17 cellular contexts compared by ENCODE assay signal in genomic region chr3:193711964-193712598, GRCh38.
DNase-seq lines count a peak whose midpoint lies in the region; ATAC-seq, FAIRE-seq and TF ChIP-seq lines count a peak whose summit lies in the region.
"Had no signal": no experiment of that assay in that cellular context is flagged by ENCODE, and none has a peak within 500 bp of the region (broad histone marks: within the 10 kb centered on the region; RNA-seq: fewer than 3 reads in every experiment).

No MANE protein-coding gene starts in this region.

- DNase-seq in DMS153 (lab: John Stamatoyannopoulos, UW) (peak; percentile 99), NCI-H146 treated with DMSO at 0.1 percent for 48 hours (lab: John Stamatoyannopoulos, UW; ENCODE audit: unreplicated experiment) (peak; percentile 99), NCI-H774 (lab: John Stamatoyannopoulos, UW) (peak; percentile 100), HepG2 (ENCODE audit: low spot score) (peak; percentile 99), coronary artery (ENCODE audit: low spot score) (no peak)
- no peak for DNase-seq in activated CD8-positive, alpha-beta memory T cell treated with anti-CD3 and anti-CD28 coated beads, Interleukin-2, amount 50 U/mL, for 48 hours
- DNase-seq in activated CD8-positive, alpha-beta memory T cell treated with anti-CD3 and anti-CD28 coated beads for 24 hours: no peak
- DNase-seq: activated CD4-positive, alpha-beta T cell treated with anti-CD3 and anti-CD28 coated beads for 36 hours; aorta; CD4-positive, CD25-positive, alpha-beta regulatory T cell; foreskin fibroblast; stimulated activated CD4-positive, alpha-beta T cell treated with anti-CD3 and anti-CD28 coated beads, Interleukin-4, amount 100 ng/mL, for 24 hours; T-helper 9 cell had no signal

- FAIRE-seq in HepG2 (lab: Jason Lieb, UNC): peak; percentile 95
- FAIRE-seq: H54, HTR-8/SVneo had no signal

- TF ChIP-seq EP300 in HepG2 (IDR thresholded peaks at IDR 0.05; ENCODE audit: low read depth in 2 of 2, low read length in 2 of 2): peak; percentile 97 to 99
- peak; percentile 100 for TF ChIP-seq EP300 in HepG2 (CRISPR knock-in tag; IDR thresholded peaks at IDR 0.05; ENCODE audit: borderline replicate concordance)

- ATAC-seq in HepG2 (peak; percentile 97), HG03045 (IDR thresholded peaks at IDR 0.05; ENCODE audit: unreplicated experiment) (no peak)
- ATAC-seq: activated CD4-positive, alpha-beta T cell treated with anti-CD3 and anti-CD28 coated beads for 36 hours had no signal

- no peak overlapping the region for H2AFZ ChIP-seq in HepG2 (ENCODE audit: low read length)

- 3% methylated on average over 9 of the region's 19 CpGs for WGBS in HepG2 (ENCODE audit: low lambda C conversion rate)

- TSS peak; percentile 74 for BruUV-seq in HepG2 (replicated peaks; lab: Mats Ljungman, UMichigan)

- no peak for TF ChIP-seq RAD21 in HepG2 (CRISPR knock-in tag; IDR thresholded peaks at IDR 0.05)

- H3K27ac ChIP-seq in HepG2 (ENCODE audit: extremely low read length, insufficient read depth, low read length) (peak overlapping the region; percentile 86), coronary artery (no peak overlapping the region)

- no peaks in the 10 kb centered on the region for H3K36me3 ChIP-seq in HepG2 (replicated peaks in 1 of 2; ENCODE audit: control insufficient read depth in 1 of 2, insufficient read depth in 2 of 2, low read length in 2 of 2)

- H3K4me3 ChIP-seq in HepG2 (replicated peaks in 1 of 3; ENCODE audit: insufficient read depth in 1 of 3, low read depth in 2 of 3, low read length in 3 of 3): peak overlapping the region; percentile 4 to 26 (median 7); a peak in 3 of 6 replicates
- H3K4me3 ChIP-seq in coronary artery: no peak overlapping the region
- H3K4me3 ChIP-seq: skin epidermis had no signal

- H3K9ac ChIP-seq in HepG2 (ENCODE audit: insufficient read depth, low read depth, low read length): peak overlapping the region; percentile 77

- no peaks in the 10 kb centered on the region for H3K79me2 ChIP-seq in HepG2 (ENCODE audit: insufficient read depth, low read length)

- intact Hi-C loops in HepG2 (cut with micrococcal nuclease; ENCODE audit: unreplicated experiment): loop anchor here (1.0 to 5.0 kb wide), 5 partner anchors 20 to 423 kb away; no protein-coding TSS in a partner anchor

- H3K9me3 ChIP-seq in HepG2 (ENCODE audit: low read length): peaks cover 18% of the 10 kb centered on the region

- H3K4me2 ChIP-seq in HepG2 (ENCODE audit: low read depth, low read length): peak overlapping the region; percentile 74

- TF ChIP-seq POLR2A in HepG2 (IDR thresholded peaks at IDR 0.05; ENCODE audit: insufficient read depth in 1 of 2, low read depth in 2 of 2, low read length in 2 of 2): peak; percentile 5 to 37; a peak in 1 of 4 replicates

- POLR2A ChIA-PET in HepG2 (lab: Yijun Ruan, JAX): interaction anchor here (0.7 to 2.8 kb wide), 11 partner anchors 19 to 605 kb away, joined by 3 to 61 read pairs (median 6); partner anchors contain the start of gene HES1

- CTCF ChIA-PET in HepG2 (lab: Yijun Ruan, JAX; ENCODE audit: low intra/inter-chr PET ratio, low total read pairs): no interaction called here

- peaks cover 67% of the 10 kb centered on the region for H3K4me1 ChIP-seq in HepG2 (ENCODE audit: insufficient read depth, low read length)

- no peaks in the 10 kb centered on the region for H3K27me3 ChIP-seq in HepG2 (ENCODE audit: control insufficient read depth in 1 of 2, insufficient read depth in 2 of 2, low read length in 2 of 2)

- TF ChIP-seq CTCF in HepG2 (CRISPR knock-in tag; IDR thresholded peaks at IDR 0.05): peak; percentile 31; the same call in 1 of the 2 replicates
- no peak for TF ChIP-seq CTCF in coronary artery (IDR thresholded peaks at IDR 0.05)

- no peaks in the 10 kb centered on the region for H4K20me1 ChIP-seq in HepG2 (ENCODE audit: insufficient read depth, low read length)

- in situ Hi-C loops in HepG2 (cut with HindIII; ENCODE audit: extremely low pct_ligation_motif_present, low pct_unique_long_range_greater_than_20kb): no loop called here

TF ChIP-seq in HepG2, 621 proteins besides CTCF, POLR2A, EP300 and RAD21 (continues in another document):
- TF ChIP-seq HHEX (CRISPR knock-in tag; IDR thresholded peaks at IDR 0.05) (peak; percentile 98), ZNF558 (CRISPR knock-in tag; IDR thresholded peaks at IDR 0.05; ENCODE audit: borderline replicate concordance) (no peak; the same call in 1 of the 2 replicates), ZBTB10 (CRISPR knock-in tag; IDR thresholded peaks at IDR 0.05; ENCODE audit: borderline replicate concordance) (no peak), PAF1 (CRISPR knock-in tag; IDR thresholded peaks at IDR 0.05) (no peak; the same call in 1 of the 2 replicates), ETS1 (CRISPR knock-in tag; IDR thresholded peaks at IDR 0.05) (no peak; the same call in 1 of the 2 replicates), AGO1 (IDR thresholded peaks at IDR 0.05; ENCODE audit: low read depth, low read length, poor library complexity, severe bottlenecking) (no peak), SMC3 (IDR thresholded peaks at IDR 0.05; ENCODE audit: low read length) (no peak; the same call in 1 of the 2 replicates), ZNF414 (CRISPR knock-in tag; IDR thresholded peaks at IDR 0.05) (peak; percentile 94; the same call in 1 of the 2 replicates), ZNF552 (CRISPR knock-in tag; IDR thresholded peaks at IDR 0.05; ENCODE audit: borderline replicate concordance) (peak; percentile 86), KDM4B (CRISPR knock-in tag; IDR thresholded peaks at IDR 0.05) (peak; percentile 89; the same call in 1 of the 2 replicates), MED8 (CRISPR knock-in tag; IDR thresholded peaks at IDR 0.05; ENCODE audit: insufficient replicate concordance) (peak; percentile 89), ZNF333 (CRISPR knock-in tag; IDR thresholded peaks at IDR 0.05; ENCODE audit: borderline replicate concordance) (no peak; the same call in 1 of the 2 replicates), IKZF1 (IDR thresholded peaks at IDR 0.05) (no peak)
- TF ChIP-seq, protein P1, sequence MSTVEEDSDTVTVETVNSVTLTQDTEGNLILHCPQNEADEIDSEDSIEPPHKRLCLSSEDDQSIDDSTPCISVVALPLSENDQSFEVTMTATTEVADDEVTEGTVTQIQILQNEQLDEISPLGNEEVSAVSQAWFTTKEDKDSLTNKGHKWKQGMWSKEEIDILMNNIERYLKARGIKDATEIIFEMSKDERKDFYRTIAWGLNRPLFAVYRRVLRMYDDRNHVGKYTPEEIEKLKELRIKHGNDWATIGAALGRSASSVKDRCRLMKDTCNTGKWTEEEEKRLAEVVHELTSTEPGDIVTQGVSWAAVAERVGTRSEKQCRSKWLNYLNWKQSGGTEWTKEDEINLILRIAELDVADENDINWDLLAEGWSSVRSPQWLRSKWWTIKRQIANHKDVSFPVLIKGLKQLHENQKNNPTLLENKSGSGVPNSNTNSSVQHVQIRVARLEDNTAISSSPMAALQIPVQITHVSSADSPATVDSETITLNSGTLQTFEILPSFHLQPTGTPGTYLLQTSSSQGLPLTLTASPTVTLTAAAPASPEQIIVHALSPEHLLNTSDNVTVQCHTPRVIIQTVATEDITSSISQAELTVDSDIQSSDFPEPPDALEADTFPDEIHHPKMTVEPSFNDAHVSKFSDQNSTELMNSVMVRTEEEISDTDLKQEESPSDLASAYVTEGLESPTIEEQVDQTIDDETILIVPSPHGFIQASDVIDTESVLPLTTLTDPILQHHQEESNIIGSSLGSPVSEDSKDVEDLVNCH (CRISPR knock-in tag; IDR thresholded peaks at IDR 0.05): no peak

Comparison
In these comparisons a context has a peak if more than half of its experiments do, and no peak if none do; other contexts are left out.
1. DNase-seq: peak in DMS153 (single experiment), NCI-H146 treated with DMSO at 0.1 percent for 48 hours (single experiment), NCI-H774 (single experiment) and HepG2 (single experiment); none in coronary artery (single experiment), activated CD8-positive, alpha-beta memory T cell treated with anti-CD3 and anti-CD28 coated beads, Interleukin-2, amount 50 U/mL, for 48 hours (single experiment) and activated CD8-positive, alpha-beta memory T cell treated with anti-CD3 and anti-CD28 coated beads for 24 hours (single experiment).